In the genomic region with DNA sequence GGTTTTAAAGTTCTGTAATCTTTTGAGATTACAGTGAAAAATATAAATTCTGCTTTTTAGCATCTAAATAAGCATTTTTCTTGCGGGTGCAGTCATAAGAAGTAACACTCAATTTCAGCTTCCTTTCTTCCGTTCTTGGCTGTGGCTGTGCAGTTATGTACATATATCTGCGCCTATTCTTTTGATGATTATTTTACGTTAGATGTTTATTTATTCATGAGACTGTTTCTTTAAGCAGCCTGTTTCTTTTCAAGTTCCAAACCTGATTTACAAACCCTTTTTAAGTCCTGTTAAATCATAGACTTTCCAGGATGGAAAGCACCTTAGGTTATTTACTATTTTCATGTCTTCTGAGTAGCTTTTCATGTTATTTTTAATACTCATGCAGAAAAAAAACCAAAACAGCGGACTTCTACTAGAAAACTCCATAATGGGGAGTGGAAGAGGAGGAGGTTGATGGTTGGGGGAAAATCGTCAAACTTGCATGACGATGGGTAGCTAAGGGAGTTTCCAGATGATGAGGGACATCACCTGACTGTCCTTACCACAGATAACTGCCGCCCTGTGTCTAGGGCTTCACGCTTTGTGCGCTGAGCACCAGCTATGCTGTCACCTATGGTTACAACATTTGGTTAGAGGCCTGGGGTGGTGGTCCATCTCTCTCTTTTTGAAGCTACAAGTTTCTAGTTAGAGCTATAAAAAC, we compare ENCODE assay signal across 8 cellular contexts. TPM values are rescaled to one million over a fixed set of nuclear protein-coding genes. Genes with fewer than 3 reads are reported as not detected.
DNase-seq lines count a peak whose midpoint lies in the region; ATAC-seq and TF ChIP-seq lines count a peak whose summit lies in the region.

No MANE protein-coding gene starts in this region.

- H2AFZ ChIP-seq in hepatocyte: no peak overlapping the region

- H3K9me3 ChIP-seq in hepatocyte (ENCODE audit: low read depth): no peaks in the 10 kb centered on the region

- no peaks in the 10 kb centered on the region for H4K20me1 ChIP-seq in hepatocyte (ENCODE audit: insufficient read depth, poor library complexity, severe bottlenecking)

- H3K79me2 ChIP-seq in hepatocyte: peaks cover 63% of the 10 kb centered on the region

- H3K27me3 ChIP-seq in hepatocyte: no peaks in the 10 kb centered on the region

- ATAC-seq in GM18909 (IDR thresholded peaks at IDR 0.05; ENCODE audit: poor library complexity, unreplicated experiment): peak; percentile 79
- peak; percentile 76 for ATAC-seq in HG03097 (IDR thresholded peaks at IDR 0.05; ENCODE audit: low FRiP score, unreplicated experiment)

- no peak overlapping the region for H3K27ac ChIP-seq in hepatocyte

- WGBS in hepatocyte (ENCODE audit: low lambda C conversion rate, missing lambda C conversion rate): 87% methylated on average over 10 of the region's 10 CpGs

- H3K4me3 ChIP-seq in hepatocyte: no peak overlapping the region

- peaks cover 6% of the 10 kb centered on the region for H3K4me1 ChIP-seq in hepatocyte (ENCODE audit: insufficient read depth)

- no peaks in the 10 kb centered on the region for H3K36me3 ChIP-seq in hepatocyte (replicated peaks; ENCODE audit: insufficient read depth, low read depth)

- peak; percentile 51 for DNase-seq in activated CD8-positive, alpha-beta memory T cell treated with anti-CD3 and anti-CD28 coated beads, Interleukin-2, amount 50 U/mL, for 1 hour (ENCODE audit: extremely low read depth)
- DNase-seq in stimulated activated CD4-positive, alpha-beta T cell treated with anti-CD3 and anti-CD28 coated beads, Interleukin-2, amount 100 ng/mL, for 4 hours (ENCODE audit: low read depth): peak; percentile 39
- DNase-seq in hepatocyte (ENCODE audit: low spot score) (no peak), SKM-1 (lab: John Stamatoyannopoulos, UW; ENCODE audit: unreplicated experiment) (no peak), NCI-H1436 treated with DMSO at 0.1 percent for 48 hours (lab: John Stamatoyannopoulos, UW) (no peak), NCI-H2196 (lab: John Stamatoyannopoulos, UW; ENCODE audit: unreplicated experiment) (no peak)

- no peaks in the 10 kb centered on the region for H3K9me2 ChIP-seq in hepatocyte (replicated peaks; ENCODE audit: insufficient read depth)

- no peak for TF ChIP-seq CTCF in hepatocyte (IDR thresholded peaks at IDR 0.05; ENCODE audit: poor library complexity)

- H3K4me2 ChIP-seq in hepatocyte: no peak overlapping the region

RNA-seq across cellular contexts. Expression of a gene that starts 2.6 kb away (rescaled TPM):
- total RNA-seq in hepatocyte: 17.4 and 18.6 TPM in 2 replicates
- polyA plus RNA-seq in hepatocyte: 11.5 and 13.7 TPM in 2 replicates

Comparison
In these comparisons a context has a peak if more than half of its experiments do, and no peak if none do; other contexts are left out.
1. DNase-seq: peak in activated CD8-positive, alpha-beta memory T cell treated with anti-CD3 and anti-CD28 coated beads, Interleukin-2, amount 50 U/mL, for 1 hour (single experiment) and stimulated activated CD4-positive, alpha-beta T cell treated with anti-CD3 and anti-CD28 coated beads, Interleukin-2, amount 100 ng/mL, for 4 hours (single experiment); none in hepatocyte (single experiment), SKM-1 (single experiment), NCI-H1436 treated with DMSO at 0.1 percent for 48 hours (single experiment) and NCI-H2196 (single experiment).